Comparison of ENCODE assay signal across 9 cellular contexts in the genomic region with DNA sequence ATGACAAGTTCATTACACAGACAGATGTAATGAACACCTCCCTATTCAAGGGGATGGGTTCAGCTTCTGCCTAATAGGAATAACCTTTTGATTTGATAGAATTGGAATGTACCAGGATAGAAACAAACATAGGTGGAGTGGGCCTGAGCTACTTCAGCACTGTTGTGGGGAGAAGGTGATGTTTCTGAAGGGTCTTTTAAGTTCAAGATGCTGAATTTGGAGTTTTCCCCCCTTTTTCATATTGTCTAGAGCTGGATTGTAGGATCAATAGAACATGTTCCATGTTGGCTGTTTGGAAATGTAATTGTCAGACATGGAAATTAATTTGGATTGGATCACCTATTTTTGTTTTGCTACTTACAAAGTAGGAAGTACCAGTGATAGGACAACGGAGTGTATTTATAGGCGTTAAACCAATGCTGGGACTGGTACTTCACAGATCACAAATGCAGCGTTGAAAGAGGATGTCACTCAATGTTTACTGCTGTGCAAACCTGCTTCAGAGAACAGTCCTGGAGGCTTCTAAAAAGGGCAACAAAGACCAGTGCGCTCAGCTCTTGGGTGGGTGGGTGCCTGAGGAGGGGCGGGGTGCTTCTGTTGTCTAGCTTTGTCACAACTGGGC. TPM values are rescaled to one million over a fixed set of nuclear protein-coding genes. Genes with fewer than 3 reads are reported as not detected.
DNase-seq lines count a peak whose midpoint lies in the region; ATAC-seq, FAIRE-seq and TF ChIP-seq lines count a peak whose summit lies in the region.
"Had no signal": no experiment of that assay in that cellular context is flagged by ENCODE, and none has a peak within 500 bp of the region (broad histone marks: within the 10 kb centered on the region; RNA-seq: fewer than 3 reads in every experiment).

No MANE protein-coding gene starts in this region.

- H3K4me3 ChIP-seq in iPS-20b (ENCODE audit: low read length) = peak overlapping the region; percentile 96
- peak overlapping the region; percentile 64 to 97 (median 77) for H3K4me3 ChIP-seq in tibial nerve

- H3K9me3 ChIP-seq in iPS-20b (ENCODE audit: insufficient read depth, low read depth, low read length) = no peaks in the 10 kb centered on the region
- H3K9me3 ChIP-seq in tibial nerve = no peaks in the 10 kb centered on the region

- H3K4me1 Mint-ChIP-seq in activated naive CD4-positive, alpha-beta T cell treated with anti-CD3 and anti-CD28 coated beads, Interleukin-2, amount 10 ng/mL, durations not matched to agents 7 days and 5 days = peaks cover 18% of the 10 kb centered on the region
- peaks cover 19% of the 10 kb centered on the region for H3K4me1 Mint-ChIP-seq in activated CD8-positive, alpha-beta T cell treated with anti-CD3 and anti-CD28 coated beads, Interleukin-2, amount 10 ng/mL, durations not matched to agents 7 days and 5 days (ENCODE audit: low read depth)

- FAIRE-seq in frontal cortex (lab: Jason Lieb, UNC) = no peak

- no peak for DNase-seq in activated naive CD4-positive, alpha-beta T cell treated with anti-CD3 and anti-CD28 coated beads, Interleukin-2, amount 10 ng/mL, durations not matched to agents 7 days and 5 days
- DNase-seq in activated naive CD4-positive, alpha-beta T cell treated with anti-CD3 and anti-CD28 coated beads, Interleukin-2, amount 50 U/mL, for 16 hours = no peak
- DNase-seq in activated CD8-positive, alpha-beta T cell treated with anti-CD3 and anti-CD28 coated beads, Interleukin-2, amount 10 ng/mL, durations not matched to agents 7 days and 5 days = no peak
- no peak for DNase-seq in tibial nerve (ENCODE audit: low spot score in 2 of 2)
- no peak for DNase-seq in frontal cortex (ENCODE audit: low spot score in 2 of 2)
- DNase-seq in iPS-NIHi11 (ENCODE audit: low spot score) = no peak
- no peak for DNase-seq in cortex of kidney (lab: John Stamatoyannopoulos, UW)
- DNase-seq: aorta had no signal

- POLR2A ChIA-PET in activated CD8-positive, alpha-beta T cell treated with anti-CD3 and anti-CD28 coated beads, Interleukin-2, amount 10 ng/mL, durations not matched to agents 7 days and 5 days (lab: Charles Lee) = interaction anchor here (0.7 kb wide), 1 partner anchor 329 kb away, joined by 3 read pairs; no protein-coding TSS in a partner anchor

- TF ChIP-seq EP300 in tibial nerve (IDR thresholded peaks at IDR 0.05) = no peak

- no peak for ATAC-seq in activated CD8-positive, alpha-beta T cell treated with anti-CD3 and anti-CD28 coated beads, Interleukin-2, amount 10 ng/mL, durations not matched to agents 7 days and 5 days

- no peak for TF ChIP-seq POLR2A in tibial nerve (IDR thresholded peaks at IDR 0.05)

- H3K9ac ChIP-seq in iPS-20b (ENCODE audit: low read depth, low read length) = peak overlapping the region; percentile 81; the same call in 1 of the 2 replicates

- 65 to 66% methylated on average over 5 of the region's 5 CpGs for WGBS in tibial nerve, 2 donors

- peaks cover 23% of the 10 kb centered on the region for H3K27me3 ChIP-seq in iPS-20b (ENCODE audit: insufficient read depth, low read length)
- H3K27me3 ChIP-seq in tibial nerve = no peaks in the 10 kb centered on the region

- TF ChIP-seq CTCF in tibial nerve (IDR thresholded peaks at IDR 0.05) = no peak

- H3K36me3 ChIP-seq in iPS-20b (ENCODE audit: insufficient read depth, low read depth, low read length) = no peaks in the 10 kb centered on the region
- no peaks in the 10 kb centered on the region for H3K36me3 ChIP-seq in tibial nerve

- peaks cover 34% of the 10 kb centered on the region; the same call in 1 of the 2 replicates for H3K4me1 ChIP-seq in iPS-20b (ENCODE audit: insufficient read depth, low read length)
- peaks cover 0 to 44% (median 5%) of the 10 kb centered on the region in 4 donors for H3K4me1 ChIP-seq in tibial nerve

- CTCF ChIA-PET in activated naive CD4-positive, alpha-beta T cell treated with anti-CD3 and anti-CD28 coated beads, Interleukin-2, amount 10 ng/mL, durations not matched to agents 7 days and 5 days (lab: Charles Lee) = interaction anchor here (1.2 kb wide), 1 partner anchor 31 kb away, joined by 3 read pairs; no protein-coding TSS in a partner anchor
- CTCF ChIA-PET in activated CD8-positive, alpha-beta T cell treated with anti-CD3 and anti-CD28 coated beads, Interleukin-2, amount 10 ng/mL, durations not matched to agents 7 days and 5 days (lab: Charles Lee) = no interaction called here

- peaks cover 73% of the 10 kb centered on the region for H3K27me3 Mint-ChIP-seq in activated naive CD4-positive, alpha-beta T cell treated with anti-CD3 and anti-CD28 coated beads, Interleukin-2, amount 10 ng/mL, durations not matched to agents 7 days and 5 days
- H3K27me3 Mint-ChIP-seq in activated CD8-positive, alpha-beta T cell treated with anti-CD3 and anti-CD28 coated beads, Interleukin-2, amount 10 ng/mL, durations not matched to agents 7 days and 5 days (ENCODE audit: low read depth) = peaks cover 62% of the 10 kb centered on the region

- no peaks in the 10 kb centered on the region for H3K9me3 Mint-ChIP-seq in activated naive CD4-positive, alpha-beta T cell treated with anti-CD3 and anti-CD28 coated beads, Interleukin-2, amount 10 ng/mL, durations not matched to agents 7 days and 5 days
- no peaks in the 10 kb centered on the region for H3K9me3 Mint-ChIP-seq in activated CD8-positive, alpha-beta T cell treated with anti-CD3 and anti-CD28 coated beads, Interleukin-2, amount 10 ng/mL, durations not matched to agents 7 days and 5 days (ENCODE audit: insufficient read depth)

- no peak overlapping the region for H3K27ac Mint-ChIP-seq in activated naive CD4-positive, alpha-beta T cell treated with anti-CD3 and anti-CD28 coated beads, Interleukin-2, amount 10 ng/mL, durations not matched to agents 7 days and 5 days
- no peak overlapping the region for H3K27ac Mint-ChIP-seq in activated CD8-positive, alpha-beta T cell treated with anti-CD3 and anti-CD28 coated beads, Interleukin-2, amount 10 ng/mL, durations not matched to agents 7 days and 5 days

- H3K4me3 Mint-ChIP-seq in activated naive CD4-positive, alpha-beta T cell treated with anti-CD3 and anti-CD28 coated beads, Interleukin-2, amount 10 ng/mL, durations not matched to agents 7 days and 5 days = peak overlapping the region; percentile 67
- H3K4me3 Mint-ChIP-seq in activated CD8-positive, alpha-beta T cell treated with anti-CD3 and anti-CD28 coated beads, Interleukin-2, amount 10 ng/mL, durations not matched to agents 7 days and 5 days = peak overlapping the region; percentile 80

- H3K27ac ChIP-seq in iPS-20b (ENCODE audit: low read length) (no peak overlapping the region), tibial nerve (peak overlapping the region; percentile 87 to 93 (median 90))

- peaks cover 3% of the 10 kb centered on the region for H3K36me3 Mint-ChIP-seq in activated naive CD4-positive, alpha-beta T cell treated with anti-CD3 and anti-CD28 coated beads, Interleukin-2, amount 10 ng/mL, durations not matched to agents 7 days and 5 days
- H3K36me3 Mint-ChIP-seq in activated CD8-positive, alpha-beta T cell treated with anti-CD3 and anti-CD28 coated beads, Interleukin-2, amount 10 ng/mL, durations not matched to agents 7 days and 5 days (ENCODE audit: low read depth) = no peaks in the 10 kb centered on the region

RNA-seq across cellular contexts. Expression of gene C1orf21, which starts 2.0 kb away (rescaled TPM):
- total RNA-seq in activated CD8-positive, alpha-beta T cell treated with anti-CD3 and anti-CD28 coated beads, Interleukin-2, amount 10 ng/mL, durations not matched to agents 7 days and 5 days = 1 to 10 TPM; 4.6 to 5.1 TPM
- total RNA-seq in tibial nerve (10 to 100 TPM; 30.6 to 61.7 (median 43.0) TPM), frontal cortex (24.9 TPM)
